Comparison of ENCODE assay signal across 29 cellular contexts in genomic region chr1:51241119-51241518, GRCh38. TPM values are rescaled to one million over a fixed set of nuclear protein-coding genes. Genes with fewer than 3 reads are reported as not detected.
DNase-seq lines count a peak whose midpoint lies in the region; ATAC-seq, FAIRE-seq and TF ChIP-seq lines count a peak whose summit lies in the region.
"Had no signal": no experiment of that assay in that cellular context is flagged by ENCODE, and none has a peak within 500 bp of the region (broad histone marks: within the 10 kb centered on the region; RNA-seq: fewer than 3 reads in every experiment).

No MANE protein-coding gene starts in this region.

- no peaks in the 10 kb centered on the region for H3K9me3 ChIP-seq in CD4-positive, alpha-beta T cell (ENCODE audit: control insufficient read depth, low read length)
- H3K9me3 ChIP-seq in Loucy (ENCODE audit: insufficient read depth, low read depth, low read length) = no peaks in the 10 kb centered on the region
- no peaks in the 10 kb centered on the region for H3K9me3 ChIP-seq in K562 (replicated peaks; ENCODE audit: control insufficient read depth, insufficient read depth, low read depth, low read length)
- no peaks in the 10 kb centered on the region for H3K9me3 ChIP-seq in testis
- H3K9me3 ChIP-seq: Peyer's patch, spleen had no signal

- no peaks in the 10 kb centered on the region for H3K36me3 ChIP-seq in Loucy (ENCODE audit: insufficient read depth, low read length)
- H3K36me3 ChIP-seq in K562 (ENCODE audit: control insufficient read depth, insufficient read depth, low read length) = peaks cover 9% of the 10 kb centered on the region; the same call in 2 of the 3 replicates
- no peaks in the 10 kb centered on the region for H3K36me3 ChIP-seq in testis (ENCODE audit: low read depth, missing control alignments)
- H3K36me3 ChIP-seq: Peyer's patch, spleen had no signal

- peaks cover 59% of the 10 kb centered on the region for H3K4me1 Mint-ChIP-seq in CD4-positive, alpha-beta T cell (ENCODE audit: low read depth)
- H3K4me1 Mint-ChIP-seq in osteocyte (ENCODE audit: unreplicated experiment) = peaks cover 37% of the 10 kb centered on the region
- peaks cover 45% of the 10 kb centered on the region for H3K4me1 Mint-ChIP-seq in stimulated activated effector memory CD8-positive, alpha-beta T cell treated with anti-CD3 and anti-CD28 coated beads, Interleukin-12 subunit alpha, Interleukin-12 subunit beta, amount 100 ng/mL, for 72 hours

- DNase-seq in CD4-positive, alpha-beta T cell = no peak
- DNase-seq in K562 (ENCODE audit: extremely low read depth in 1 of 4, low spot score in 3 of 4) (no peak), osteocyte (ENCODE audit: extremely low spot score, unreplicated experiment) (no peak), testis (no peak), HK-2 (ENCODE audit: unreplicated experiment) (no peak)
- DNase-seq in stimulated activated effector memory CD8-positive, alpha-beta T cell treated with anti-CD3 and anti-CD28 coated beads, Interleukin-12 subunit alpha, Interleukin-12 subunit beta, amount 100 ng/mL, for 72 hours (ENCODE audit: low spot score in 2 of 2) = no peak
- DNase-seq: activated CD4-positive, alpha-beta T cell treated with anti-CD3 and anti-CD28 coated beads, Interleukin-2, amount 10 ng/mL, durations not matched to agents 24 days and 14 days; activated naive CD4-positive, alpha-beta T cell treated with Interleukin-2 at 50 U/mL for 16 hours; activated T-cell treated with anti-CD3 and anti-CD28 coated beads, Interleukin-2, amount 50 U/mL, for 24 hours; Calu3; effector CD4-positive, alpha-beta T cell; hypothalamus; NCI-H1436 treated with DMSO at 0.1 percent for 48 hours; NCI-H446; NCI-H748 treated with DMSO at 0.1 percent for 48 hours; Peyer's patch; right cardiac atrium; SHP77 treated with DMSO at 0.1 percent for 48 hours; spleen; stimulated activated CD4-positive, alpha-beta T cell treated with anti-CD3 and anti-CD28 coated beads, Interleukin-2, amount 100 ng/mL, for 24 hours; T-helper 9 cell; WERI-Rb-1 had no signal

- WGBS in K562 (ENCODE audit: insufficient coverage, low coverage, missing lambda C conversion rate) = 4% methylated on average over 1 of the region's 1 CpG
- WGBS in testis, 2 donors = 50 to 60% methylated on average over 1 of the region's 1 CpG

- TF ChIP-seq POLR2A in K562 (conservative IDR thresholded peaks at IDR 0.05) = no peak
- no peak for TF ChIP-seq POLR2A in testis (IDR thresholded peaks at IDR 0.05)

- TF ChIP-seq EP300 in K562 (IDR thresholded peaks at IDR 0.05; ENCODE audit: low read length) = no peak

- no peak for FAIRE-seq in K562 (lab: Jason Lieb, UNC)
- FAIRE-seq: bronchial epithelial cell, colon had no signal

- peak overlapping the region; percentile 40 for H3K4me3 Mint-ChIP-seq in CD4-positive, alpha-beta T cell
- no peak overlapping the region for H3K4me3 Mint-ChIP-seq in osteocyte (ENCODE audit: unreplicated experiment)
- no peak overlapping the region for H3K4me3 Mint-ChIP-seq in stimulated activated effector memory CD8-positive, alpha-beta T cell treated with anti-CD3 and anti-CD28 coated beads, Interleukin-12 subunit alpha, Interleukin-12 subunit beta, amount 100 ng/mL, for 72 hours
- H3K4me3 Mint-ChIP-seq: activated CD4-positive, alpha-beta T cell treated with anti-CD3 and anti-CD28 coated beads, Interleukin-2, amount 10 ng/mL, durations not matched to agents 24 days and 14 days; activated T-cell treated with anti-CD3 and anti-CD28 coated beads, Interleukin-2, amount 50 U/mL, for 24 hours; stimulated activated naive CD8-positive, alpha-beta T cell treated with anti-CD3 and anti-CD28 coated beads, Interleukin-15, Interleukin-2, amounts not matched to agents 100 ng/mL and 50 ng/mL, for 24 hours had no signal

- no peaks in the 10 kb centered on the region for H3F3A ChIP-seq in Loucy (ENCODE audit: low read depth)

- H3K27ac Mint-ChIP-seq in CD4-positive, alpha-beta T cell = no peak overlapping the region
- H3K27ac Mint-ChIP-seq in osteocyte (ENCODE audit: unreplicated experiment) = peak overlapping the region; percentile 20
- H3K27ac Mint-ChIP-seq in stimulated activated effector memory CD8-positive, alpha-beta T cell treated with anti-CD3 and anti-CD28 coated beads, Interleukin-12 subunit alpha, Interleukin-12 subunit beta, amount 100 ng/mL, for 72 hours = no peak overlapping the region
- H3K27ac Mint-ChIP-seq: activated CD4-positive, alpha-beta T cell treated with anti-CD3 and anti-CD28 coated beads, Interleukin-2, amount 10 ng/mL, durations not matched to agents 24 days and 14 days; activated T-cell treated with anti-CD3 and anti-CD28 coated beads, Interleukin-2, amount 50 U/mL, for 24 hours; stimulated activated naive CD8-positive, alpha-beta T cell treated with anti-CD3 and anti-CD28 coated beads, Interleukin-15, Interleukin-2, amounts not matched to agents 100 ng/mL and 50 ng/mL, for 24 hours had no signal

- peaks cover 9% of the 10 kb centered on the region for H3K36me3 Mint-ChIP-seq in CD4-positive, alpha-beta T cell (ENCODE audit: low read depth)
- H3K36me3 Mint-ChIP-seq in osteocyte (ENCODE audit: unreplicated experiment) = peaks cover 2% of the 10 kb centered on the region
- peaks cover 6% of the 10 kb centered on the region for H3K36me3 Mint-ChIP-seq in stimulated activated effector memory CD8-positive, alpha-beta T cell treated with anti-CD3 and anti-CD28 coated beads, Interleukin-12 subunit alpha, Interleukin-12 subunit beta, amount 100 ng/mL, for 72 hours

- H3K4me1 ChIP-seq in Loucy (ENCODE audit: insufficient read depth, low read length, poor library complexity, severe bottlenecking) = peaks cover 51% of the 10 kb centered on the region
- peaks cover 5 to 17% of the 10 kb centered on the region in 2 experiments; a peak in 3 of 5 replicates for H3K4me1 ChIP-seq in K562 (replicated peaks in 1 of 2; ENCODE audit: control insufficient read depth in 2 of 2, insufficient read depth in 2 of 2, low read length in 2 of 2)
- H3K4me1 ChIP-seq in testis = peaks cover 19% of the 10 kb centered on the region

- H3K27me3 Mint-ChIP-seq in CD4-positive, alpha-beta T cell = no peaks in the 10 kb centered on the region
- no peaks in the 10 kb centered on the region for H3K27me3 Mint-ChIP-seq in osteocyte (ENCODE audit: unreplicated experiment)
- H3K27me3 Mint-ChIP-seq: activated CD4-positive, alpha-beta T cell treated with anti-CD3 and anti-CD28 coated beads, Interleukin-2, amount 10 ng/mL, durations not matched to agents 24 days and 14 days; activated T-cell treated with anti-CD3 and anti-CD28 coated beads, Interleukin-2, amount 50 U/mL, for 24 hours; stimulated activated naive CD8-positive, alpha-beta T cell treated with anti-CD3 and anti-CD28 coated beads, Interleukin-15, Interleukin-2, amounts not matched to agents 100 ng/mL and 50 ng/mL, for 24 hours had no signal

- intact Hi-C loops in CD4-positive, alpha-beta T cell (cut with DNase I, micrococcal nuclease) = no loop called here
- intact Hi-C loops in K562 (cut with micrococcal nuclease) = no loop called here
- intact Hi-C loops in testis (cut with DNase I; ENCODE audit: low total_unique reads) = no loop called here

- peaks cover 66% of the 10 kb centered on the region for H4K20me1 ChIP-seq in Loucy (ENCODE audit: insufficient read depth, low read length, poor library complexity, severe bottlenecking)
- peaks cover 36% of the 10 kb centered on the region for H4K20me1 ChIP-seq in K562 (replicated peaks; ENCODE audit: control insufficient read depth, insufficient read depth, low read length)

- BruUV-seq in K562 (replicated peaks; lab: Mats Ljungman, UMichigan) = no TSS peak

- H3K27me3 ChIP-seq in CD4-positive, alpha-beta T cell (ENCODE audit: control insufficient read depth, insufficient read depth, low read length) = no peaks in the 10 kb centered on the region
- H3K27me3 ChIP-seq in Loucy (ENCODE audit: insufficient read depth, low read length, poor library complexity, severe bottlenecking) (no peaks in the 10 kb centered on the region), K562 (ENCODE audit: control insufficient read depth in 2 of 2, insufficient read depth in 2 of 2, low read length in 2 of 2) (no peaks in the 10 kb centered on the region), testis (no peaks in the 10 kb centered on the region)
- H3K27me3 ChIP-seq: Peyer's patch, spleen had no signal

- H3K9me1 ChIP-seq in K562 (ENCODE audit: control insufficient read depth, insufficient read depth, low read length) = peaks cover under 1% of the 10 kb centered on the region

- no peak for ATAC-seq in CD4-positive, alpha-beta T cell (ENCODE audit: poor library complexity)
- ATAC-seq in K562 = no peak
- ATAC-seq in stimulated activated effector memory CD8-positive, alpha-beta T cell treated with anti-CD3 and anti-CD28 coated beads, Interleukin-12 subunit alpha, Interleukin-12 subunit beta, amount 100 ng/mL, for 72 hours = no peak
- ATAC-seq: HCT116, right cardiac atrium had no signal

- no peaks in the 10 kb centered on the region for H3K9me2 ChIP-seq in Loucy (replicated peaks; ENCODE audit: low read depth, low read length)

- CTCF ChIA-PET in CD4-positive, alpha-beta T cell (lab: Charles Lee) = no interaction called here
- CTCF ChIA-PET in K562 (lab: Yijun Ruan, JAX; ENCODE audit: low intra/inter-chr PET ratio) = no interaction called here

- H3K27ac ChIP-seq in CD4-positive, alpha-beta T cell (ENCODE audit: low read depth, low read length) = no peak overlapping the region
- H3K27ac ChIP-seq in K562 (ENCODE audit: extremely low read depth, low read depth, low read length) (no peak overlapping the region), testis (no peak overlapping the region)
- H3K27ac ChIP-seq: C4-2B, Peyer's patch, spleen, WERI-Rb-1 had no signal

- H3K79me2 ChIP-seq in Loucy (ENCODE audit: insufficient read depth, low read length) (peaks cover 98% of the 10 kb centered on the region), K562 (ENCODE audit: control insufficient read depth, insufficient read depth, low read length) (peaks cover 89% of the 10 kb centered on the region)

- no peaks in the 10 kb centered on the region for H3K9me3 Mint-ChIP-seq in CD4-positive, alpha-beta T cell
- no peaks in the 10 kb centered on the region for H3K9me3 Mint-ChIP-seq in osteocyte (ENCODE audit: unreplicated experiment)
- H3K9me3 Mint-ChIP-seq in stimulated activated effector memory CD8-positive, alpha-beta T cell treated with anti-CD3 and anti-CD28 coated beads, Interleukin-12 subunit alpha, Interleukin-12 subunit beta, amount 100 ng/mL, for 72 hours = no peaks in the 10 kb centered on the region
- H3K9me3 Mint-ChIP-seq: activated CD4-positive, alpha-beta T cell treated with anti-CD3 and anti-CD28 coated beads, Interleukin-2, amount 10 ng/mL, durations not matched to agents 24 days and 14 days; activated T-cell treated with anti-CD3 and anti-CD28 coated beads, Interleukin-2, amount 50 U/mL, for 24 hours; stimulated activated naive CD8-positive, alpha-beta T cell treated with anti-CD3 and anti-CD28 coated beads, Interleukin-15, Interleukin-2, amounts not matched to agents 100 ng/mL and 50 ng/mL, for 24 hours had no signal

- peak overlapping the region; percentile 19 for H3K9ac ChIP-seq in Loucy (ENCODE audit: low read depth, low read length, poor library complexity, severe bottlenecking)
- no peak overlapping the region for H3K9ac ChIP-seq in K562 (ENCODE audit: insufficient read depth in 1 of 2, low read depth in 2 of 2, low read length in 2 of 2)

- peak overlapping the region; percentile 84 for H3K4me3 ChIP-seq in Loucy (ENCODE audit: low read length, poor library complexity, severe bottlenecking)
- H3K4me3 ChIP-seq in K562 = no peak overlapping the region
- no peak overlapping the region for H3K4me3 ChIP-seq in testis
- H3K4me3 ChIP-seq: lung, Peyer's patch, spleen had no signal

- H2AFZ ChIP-seq in Loucy (ENCODE audit: low read length) = no peak overlapping the region
- H2AFZ ChIP-seq in K562 (ENCODE audit: low read depth, low read length) = no peak overlapping the region

- H3K4me2 ChIP-seq in Loucy (ENCODE audit: low read depth, low read length, poor library complexity, severe bottlenecking) = peak overlapping the region; percentile 99
- no peak overlapping the region; the same call in 1 of the 2 replicates for H3K4me2 ChIP-seq in K562 (ENCODE audit: insufficient read depth, low read length)

- POLR2A ChIA-PET in CD4-positive, alpha-beta T cell (lab: Charles Lee) = interaction anchor here (1.0 kb wide), 1 partner anchor 42 kb away, joined by 3 read pairs; no protein-coding TSS in a partner anchor
- POLR2A ChIA-PET in K562 (lab: Yijun Ruan, JAX) = interaction anchor here (0.6 to 1.6 kb wide), 6 partner anchors 13 to 380 kb away, joined by 3 to 6 read pairs (median 4); no protein-coding TSS in a partner anchor

- TF ChIP-seq CTCF in CD4-positive, alpha-beta T cell (IDR thresholded peaks at IDR 0.05) = no peak
- TF ChIP-seq CTCF in Loucy (conservative IDR thresholded peaks at IDR 0.05; ENCODE audit: low read length) (no peak), K562 (IDR thresholded peaks at IDR 0.05 in 2 of 3, conservative IDR thresholded peaks at IDR 0.05 in 1 of 3; ENCODE audit: insufficient read depth in 2 of 3, low read depth in 1 of 3, low read length in 3 of 3) (no peak), osteocyte (IDR thresholded peaks at IDR 0.05) (no peak), testis (IDR thresholded peaks at IDR 0.05) (no peak)

- no peak for TF ChIP-seq RAD21 in K562 (CRISPR knock-in tag; conservative IDR thresholded peaks at IDR 0.05 in 1 of 2, IDR thresholded peaks at IDR 0.05 in 1 of 2)

- in situ Hi-C loops in K562 (cut with MboI) = no loop called here

RNA-seq across cellular contexts. Expression of gene RNF11, which starts 5.0 kb away (rescaled TPM):
- total RNA-seq in CD4-positive, alpha-beta T cell = 10 to 100 TPM; 91.3 to 97.4 TPM
- total RNA-seq in K562 (2011; cell fraction: chromatin; rRNA removed; ENCODE audit: low replicate concordance) = 16.1 and 30.6 TPM in 2 replicates
- 7.5 and 10.5 TPM in 2 replicates for total RNA-seq in K562 (2011; cell fraction: nucleolus; rRNA removed)
- total RNA-seq in K562 (2011; cell fraction: nucleoplasm; rRNA removed) = 14.1 and 21.9 TPM in 2 replicates
- total RNA-seq in K562 (2014; rRNA removed) (24.7 and 37.3 TPM in 2 replicates), K562 (2014; rRNA removed; fragmentation: Illumina TruSeq; extraction: Trizol) (29.5 and 30.1 TPM in 2 replicates), K562 (2015; rRNA removed; fragmentation: Illumina TruSeq; extraction: Trizol) (20.3 and 20.6 TPM in 2 replicates), K562 (2021) (19.9 and 23.1 TPM in 2 replicates), osteocyte (100 and 102 TPM in 2 replicates), testis (10 to 100 TPM; 59.8 to 89.7 TPM)
- polyA plus RNA-seq in K562 (2011; rRNA removed) (23.1 and 34.3 TPM in 2 replicates), K562 (2014; fragmentation: Illumina TruSeq; extraction: Trizol) (25.8 and 27.2 TPM in 2 replicates), K562 (2014; fragmentation: Nextera tagmentation; extraction: Ambion mirVana) (1 to 10 TPM; 5.7 to 6.1 TPM), K562 (2014; rRNA removed) (22.1 and 22.2 TPM in 2 replicates), testis (ENCODE audit: insufficient read depth, low read depth, low replicate concordance) (108 TPM)
- 22.7 and 34.7 TPM in 2 replicates for polyA plus RNA-seq in K562 (2011; cell fraction: cytosol; rRNA removed)
- 19.5 and 25.7 TPM in 2 replicates for polyA plus RNA-seq in K562 (2011; cell fraction: nucleus; rRNA removed)
- 18.4 and 29.0 TPM in 2 replicates for polyA plus RNA-seq in K562 (2012)
- 61.8 and 65.2 TPM in 2 replicates for polyA minus RNA-seq in K562 (2011; rRNA and poly(A)+ RNA removed)
- 19.0 and 20.3 TPM in 2 replicates for polyA minus RNA-seq in K562 (2011; cell fraction: cytosol; rRNA and poly(A)+ RNA removed)
- 3.5 and 11.7 TPM in 2 replicates for polyA minus RNA-seq in K562 (2011; cell fraction: nucleus; rRNA and poly(A)+ RNA removed)
